ENCODE assay signal across 8 cellular contexts in the genomic region with DNA sequence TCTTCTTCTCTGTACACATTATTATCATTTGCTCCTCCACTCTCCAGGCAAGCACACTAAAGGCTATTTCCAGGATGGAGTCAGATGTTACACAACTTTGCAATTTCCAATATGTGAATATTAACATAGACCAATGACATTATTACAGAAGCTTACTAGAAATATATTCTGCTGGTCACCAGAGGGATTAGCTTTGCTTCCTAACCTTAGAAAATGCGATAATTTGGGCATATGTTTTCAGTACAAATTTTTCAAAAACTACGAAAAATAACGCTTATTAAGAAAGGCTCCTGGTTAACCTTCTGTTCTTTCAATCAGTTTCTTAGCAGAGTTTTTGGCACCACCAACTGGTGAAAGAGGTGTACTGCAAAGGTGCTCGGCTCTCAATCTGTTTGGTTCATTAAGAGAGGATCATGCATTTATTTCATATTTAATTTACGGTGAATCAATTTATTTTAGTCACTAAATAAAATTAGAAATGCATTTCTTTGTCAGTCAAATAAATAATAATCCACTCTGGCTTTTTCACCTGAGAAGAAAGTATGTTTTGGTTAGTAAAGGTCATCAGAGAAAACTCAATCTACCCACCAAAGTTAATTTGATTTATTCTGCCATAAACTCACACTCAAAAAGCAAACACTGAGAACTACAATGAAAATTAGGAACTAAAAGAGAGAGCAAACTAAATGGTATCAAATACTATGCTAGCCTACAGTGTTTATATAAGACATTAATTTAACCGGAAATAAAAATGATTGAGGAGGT. TPM values are rescaled to one million over a fixed set of nuclear protein-coding genes. Genes with fewer than 3 reads are reported as not detected.
A peak's percentile ranks its signal among the peaks of the same experiment; 100 is the strongest.
DNase-seq lines count a peak whose midpoint lies in the region; ATAC-seq and TF ChIP-seq lines count a peak whose summit lies in the region.

No MANE protein-coding gene starts in this region.

- no peak overlapping the region for H2BK20ac ChIP-seq in H9 (ENCODE audit: low read depth, low read length, poor library complexity, severe bottlenecking)

- no peak overlapping the region for H3K27ac ChIP-seq in H9 (ENCODE audit: insufficient read length, low read depth, low read length)

- no peak overlapping the region for H2BK120ac ChIP-seq in H9 (ENCODE audit: low read depth, low read length, poor library complexity, severe bottlenecking)

- H3K79me2 ChIP-seq in H9 (ENCODE audit: insufficient read depth, low read length): no peaks in the 10 kb centered on the region

- CTCF ChIA-PET in activated CD4-positive, alpha-beta T cell treated with anti-CD3 and anti-CD28 coated beads, Interleukin-2, amount 10 ng/mL, durations not matched to agents 7 days and 5 days (lab: Charles Lee): interaction anchor here (0.9 kb wide), 1 partner anchor 739 kb away, joined by 4 read pairs; no protein-coding TSS in a partner anchor

- no peaks in the 10 kb centered on the region for H3K27me3 ChIP-seq in H9 (ENCODE audit: insufficient read depth, low read length)

- H2BK5ac ChIP-seq in H9 (ENCODE audit: insufficient read length, low read length): no peak overlapping the region

- no peak overlapping the region for H4K8ac ChIP-seq in H9 (replicated peaks; ENCODE audit: insufficient read length, low read depth, low read length)

- POLR2A ChIA-PET in activated CD4-positive, alpha-beta T cell treated with anti-CD3 and anti-CD28 coated beads, Interleukin-2, amount 10 ng/mL, durations not matched to agents 7 days and 5 days (lab: Charles Lee): no interaction called here

- H2BK15ac ChIP-seq in H9 (ENCODE audit: low read depth, low read length): no peak overlapping the region

- H3T11ph ChIP-seq in H9 (ENCODE audit: low read length): no peak overlapping the region

- H2AFZ ChIP-seq in H9 (ENCODE audit: low read length): no peak overlapping the region

- no peak overlapping the region for H3K18ac ChIP-seq in H9 (ENCODE audit: insufficient read length, low read depth, low read length)

- no peak overlapping the region for H3K14ac ChIP-seq in H9 (ENCODE audit: insufficient read depth, low read length)

- H4K20me1 ChIP-seq in H9 (ENCODE audit: control insufficient read depth, insufficient read depth, insufficient read length): no peaks in the 10 kb centered on the region

- no peak overlapping the region for H3K56ac ChIP-seq in H9 (ENCODE audit: insufficient read length, low read depth, low read length)

- no peak overlapping the region for H3K23ac ChIP-seq in H9 (ENCODE audit: insufficient read length, low read depth, low read length)

- H3K4me1 Mint-ChIP-seq in CD14-positive monocyte (peaks cover 12% of the 10 kb centered on the region), H9 (peaks cover 31 to 32% of the 10 kb centered on the region in 2 experiments)
- H3K4me1 Mint-ChIP-seq in activated CD4-positive, alpha-beta T cell treated with anti-CD3 and anti-CD28 coated beads, Interleukin-2, amount 10 ng/mL, durations not matched to agents 7 days and 5 days: peaks cover 3% of the 10 kb centered on the region

- H3K27ac Mint-ChIP-seq in CD14-positive monocyte (peak overlapping the region in 1 of 7 donors; percentile 44), H9 (no peak overlapping the region)
- no peak overlapping the region for H3K27ac Mint-ChIP-seq in activated CD4-positive, alpha-beta T cell treated with anti-CD3 and anti-CD28 coated beads, Interleukin-2, amount 10 ng/mL, durations not matched to agents 7 days and 5 days

- H3K4me2 ChIP-seq in H9 (ENCODE audit: insufficient read depth, insufficient read length, low read length): no peak overlapping the region

- ATAC-seq in GM21423 (IDR thresholded peaks at IDR 0.05; ENCODE audit: unreplicated experiment): no peak

- no CpG with 5 or more reads among the region's 6 CpGs for WGBS in H9 (ENCODE audit: extremely low coverage, insufficient read length, low lambda C conversion rate)

- H3K4me1 ChIP-seq in H9 (ENCODE audit: insufficient read depth, low read length): peaks cover 4% of the 10 kb centered on the region; the same call in 1 of the 2 replicates

- H2AK5ac ChIP-seq in H9 (ENCODE audit: insufficient read length, low read length): no peak overlapping the region

- no peak overlapping the region for H3K4me3 Mint-ChIP-seq in CD14-positive monocyte
- H3K4me3 Mint-ChIP-seq in H9: no peak overlapping the region
- no peak overlapping the region for H3K4me3 Mint-ChIP-seq in activated CD4-positive, alpha-beta T cell treated with anti-CD3 and anti-CD28 coated beads, Interleukin-2, amount 10 ng/mL, durations not matched to agents 7 days and 5 days

- DNase-seq in CD14-positive monocyte (ENCODE audit: low spot score): no peak
- DNase-seq in H9: peak; percentile 34
- peak; percentile 46 for DNase-seq in NCI-H524 treated with DMSO at 0.1 percent for 48 hours (lab: John Stamatoyannopoulos, UW)
- peak; percentile 66 for DNase-seq in activated CD4-positive, alpha-beta T cell treated with anti-CD3 and anti-CD28 coated beads, Interleukin-2, amount 10 ng/mL, durations not matched to agents 7 days and 5 days
- DNase-seq in dedifferentiated amniotic fluid mesenchymal stem cell (ENCODE audit: extremely low spot score): peak; percentile 86
- peak; percentile 79 to 80 for DNase-seq in lung microvascular endothelial cell (ENCODE audit: low read depth in 2 of 2)
- DNase-seq in stimulated activated CD8-positive, alpha-beta memory T cell treated with anti-CD3 and anti-CD28 coated beads, Interleukin-2, amount 100 ng/mL, for 1 hour (ENCODE audit: low read depth in 2 of 2): peak; percentile 8 to 33

- H3K4ac ChIP-seq in H9 (ENCODE audit: low read depth, low read length): no peak overlapping the region

- no peak overlapping the region for H4K91ac ChIP-seq in H9 (ENCODE audit: insufficient read length, low read depth, low read length)

- intact Hi-C loops in CD14-positive monocyte (cut with micrococcal nuclease): loop anchor here (5.0 to 10.0 kb wide), 5 partner anchors 300 to 890 kb away; partner anchors contain the start of gene FOXN3 (in 1 of the 2)

- H3K27me3 Mint-ChIP-seq in CD14-positive monocyte (ENCODE audit: low read depth in 3 of 3) (peaks cover 2 to 5% (median 2%) of the 10 kb centered on the region in 3 donors), H9 (ENCODE audit: low read depth) (no peaks in the 10 kb centered on the region; the same call in none of the 2 replicates)
- peaks cover 17% of the 10 kb centered on the region for H3K27me3 Mint-ChIP-seq in activated CD4-positive, alpha-beta T cell treated with anti-CD3 and anti-CD28 coated beads, Interleukin-2, amount 10 ng/mL, durations not matched to agents 7 days and 5 days

- peak; percentile 94 for TF ChIP-seq CTCF in CD14-positive monocyte (IDR thresholded peaks at IDR 0.05)
- TF ChIP-seq CTCF in H9 (conservative IDR thresholded peaks at IDR 0.05): peak; percentile 95

- H3K9me3 ChIP-seq in H9 (ENCODE audit: control insufficient read depth, low read depth, low read length): no peaks in the 10 kb centered on the region

- H2BK12ac ChIP-seq in H9 (ENCODE audit: insufficient read length, low read depth, low read length): no peak overlapping the region

- no peaks in the 10 kb centered on the region for H3K79me1 ChIP-seq in H9 (ENCODE audit: insufficient read depth, low read depth, low read length, poor library complexity, severe bottlenecking)

- H3K9ac ChIP-seq in H9 (ENCODE audit: extremely low read depth, insufficient read length, low read length): no peak overlapping the region

- H4K5ac ChIP-seq in H9 (ENCODE audit: insufficient read length, low read depth, low read length): no peak overlapping the region

- H3K36me3 Mint-ChIP-seq in CD14-positive monocyte (peaks cover 2% of the 10 kb centered on the region in 2 donors), H9 (ENCODE audit: insufficient read depth in 1 of 3, low read depth in 3 of 3) (no peaks in the 10 kb centered on the region)
- H3K36me3 Mint-ChIP-seq in activated CD4-positive, alpha-beta T cell treated with anti-CD3 and anti-CD28 coated beads, Interleukin-2, amount 10 ng/mL, durations not matched to agents 7 days and 5 days (ENCODE audit: low read depth): no peaks in the 10 kb centered on the region

- H3K23me2 ChIP-seq in H9 (ENCODE audit: insufficient read length, low read depth, low read length, poor library complexity, severe bottlenecking): no peaks in the 10 kb centered on the region

- peaks cover 0 to 2% (median 0%) of the 10 kb centered on the region in 7 donors for H3K9me3 Mint-ChIP-seq in CD14-positive monocyte
- no peaks in the 10 kb centered on the region for H3K9me3 Mint-ChIP-seq in H9
- H3K9me3 Mint-ChIP-seq in activated CD4-positive, alpha-beta T cell treated with anti-CD3 and anti-CD28 coated beads, Interleukin-2, amount 10 ng/mL, durations not matched to agents 7 days and 5 days: no peaks in the 10 kb centered on the region

RNA-seq across cellular contexts. Expression of gene EFCAB11, which starts 39.2 kb away (rescaled TPM):
- 1 to 10 TPM; 2.0 to 4.3 TPM for polyA plus RNA-seq in CD14-positive monocyte
- total RNA-seq in H9 (2021) (17.4 TPM in 2 replicates), lung microvascular endothelial cell (1.8 and 2.2 TPM in 2 replicates)
- 1 to 10 TPM; 7.7 to 8.6 TPM for total RNA-seq in activated CD4-positive, alpha-beta T cell treated with anti-CD3 and anti-CD28 coated beads, Interleukin-2, amount 10 ng/mL, durations not matched to agents 7 days and 5 days

RNA-seq across cellular contexts. Expression of gene TDP1, which starts 40.4 kb away (rescaled TPM):
- 10 to 100 TPM; 10.6 to 13.4 TPM for polyA plus RNA-seq in CD14-positive monocyte
- total RNA-seq in H9 (2021) (51.2 and 53.4 TPM in 2 replicates), lung microvascular endothelial cell (7.9 and 13.1 TPM in 2 replicates)
- total RNA-seq in activated CD4-positive, alpha-beta T cell treated with anti-CD3 and anti-CD28 coated beads, Interleukin-2, amount 10 ng/mL, durations not matched to agents 7 days and 5 days: 10 to 100 TPM; 77.9 to 79.6 TPM
